25 cellular contexts compared by ENCODE assay signal in genomic region chr6:119083007-119083406, GRCh38.
"Had no signal": no experiment of that assay in that cellular context is flagged by ENCODE, and none has a peak within 500 bp of the region (broad histone marks: within the 10 kb centered on the region; RNA-seq: fewer than 3 reads in every experiment).

No MANE protein-coding gene starts in this region.

- DNase-seq: Karpas-422, KG1, MG63, NCI-H1092, NCI-H1105 treated with DMSO at 0.1 percent for 48 hours, NCI-H1417 treated with DMSO at 0.1 percent for 48 hours, NCI-H146, NCI-H1694 treated with DMSO at 0.1 percent for 48 hours, NCI-H1930, NCI-H2081, NCI-H2107, NCI-H2227 treated with DMSO at 0.1 percent for 48 hours, NCI-H446, NCI-H510A, NCI-H524 treated with DMSO at 0.1 percent for 48 hours, NCI-H69, NCI-H774, PC-3, SHP77, SK-N-SH, SW 1271 had no signal

- H3K4me2 ChIP-seq: SK-N-SH had no signal

- ATAC-seq: Panc1, PC-3 had no signal

- H3K36me3 ChIP-seq: MG63 had no signal

- H3K9ac ChIP-seq: SK-N-SH had no signal

- H3K27ac ChIP-seq: HL-60, RWPE1 had no signal

- FAIRE-seq: HTR-8/SVneo had no signal

- H3K9me3 ChIP-seq: SK-N-SH had no signal

- H3K4me3 ChIP-seq: MG63 had no signal
